Comparison of ENCODE assay signal across 15 cellular contexts in genomic region chr7:44293561-44294324, GRCh38. TPM values are rescaled to one million over a fixed set of nuclear protein-coding genes. Genes with fewer than 3 reads are reported as not detected.
DNase-seq lines count a peak whose midpoint lies in the region; ATAC-seq, FAIRE-seq and TF ChIP-seq lines count a peak whose summit lies in the region.
"Had no signal": no experiment of that assay in that cellular context is flagged by ENCODE, and none has a peak within 500 bp of the region (broad histone marks: within the 10 kb centered on the region; RNA-seq: fewer than 3 reads in every experiment).

No MANE protein-coding gene starts in this region.

- no peaks in the 10 kb centered on the region for H3K27me3 ChIP-seq in WERI-Rb-1 (ENCODE audit: insufficient read depth, low read depth, severe bottlenecking)
- H3K27me3 ChIP-seq in psoas muscle (ENCODE audit: insufficient read depth in 3 of 3, low read length in 2 of 3): no peaks in the 10 kb centered on the region
- H3K27me3 ChIP-seq in GM23248 (replicated peaks; ENCODE audit: insufficient read depth): peaks cover 51% of the 10 kb centered on the region

- in situ Hi-C loops in GM23248 (cut with MboI): no loop called here

- peak overlapping the region; percentile 56 for H3K27ac ChIP-seq in WERI-Rb-1
- H3K27ac ChIP-seq in psoas muscle: no peak overlapping the region
- no peak overlapping the region for H3K27ac ChIP-seq in GM23248

- no peaks in the 10 kb centered on the region for H4K20me1 ChIP-seq in GM23248 (ENCODE audit: insufficient read depth)

- H3K36me3 ChIP-seq in WERI-Rb-1 (no peaks in the 10 kb centered on the region), psoas muscle (ENCODE audit: insufficient read depth in 1 of 2, low read depth in 1 of 2) (no peaks in the 10 kb centered on the region), GM23248 (ENCODE audit: low read depth) (no peaks in the 10 kb centered on the region)

- 31 to 48% (median 31%) methylated on average over 17 of the region's 17 CpGs for WGBS in psoas muscle, 3 donors
- WGBS in GM23248 (ENCODE audit: low coverage in 1 of 2, low lambda C conversion rate in 2 of 2, missing lambda C conversion rate in 2 of 2), 2 experiments: 33 to 35% methylated on average over 17 of the region's 17 CpGs

- intact Hi-C loops in Right ventricle myocardium superior (cut with DNase I) (no loop called here), psoas muscle (cut with DNase I) (no loop called here)

- H3K4me1 ChIP-seq in psoas muscle (peaks cover 33% of the 10 kb centered on the region), GM23248 (ENCODE audit: insufficient read depth) (no peaks in the 10 kb centered on the region)

- H3K4me2 ChIP-seq in GM23248 (ENCODE audit: unreplicated experiment): no peak overlapping the region

- no peak overlapping the region for H2AFZ ChIP-seq in GM23248

- H3K4me3 ChIP-seq in WERI-Rb-1 (ENCODE audit: low read depth, low read length) (peak overlapping the region; percentile 34), psoas muscle (no peak overlapping the region), GM23248 (no peak overlapping the region)

- TF ChIP-seq POLR2A in GM12891 (IDR thresholded peaks at IDR 0.05; ENCODE audit: low read depth, low read length): no peak

- TF ChIP-seq CTCF in WERI-Rb-1 (IDR thresholded peaks at IDR 0.05; ENCODE audit: low read depth, low read length) (no peak), psoas muscle (IDR thresholded peaks at IDR 0.05) (no peak)

- FAIRE-seq in GM12891 (lab: Jason Lieb, UNC): peak; percentile 55
- FAIRE-seq: HTR-8/SVneo had no signal

- no peak for DNase-seq in GM12891 (ENCODE audit: insufficient read length, low spot score)
- DNase-seq in WERI-Rb-1: peak; percentile 71
- DNase-seq in Right ventricle myocardium superior: peak; percentile 47
- peak in 1 of 2 donors; percentile 58 for DNase-seq in psoas muscle
- DNase-seq in GM23248: no peak
- DNase-seq in CD1c-positive myeloid dendritic cell (ENCODE audit: extremely low spot score): no peak
- DNase-seq in inferior parietal cortex (ENCODE audit: extremely low spot score): no peak
- DNase-seq: activated CD4-positive, alpha-beta T cell treated with anti-CD3 and anti-CD28 coated beads, Interleukin-2, amount 10 ng/mL, durations not matched to agents 7 days and 5 days; midbrain; NCI-H146; substantia nigra; SW 1271 had no signal

- no peaks in the 10 kb centered on the region for H3K79me2 ChIP-seq in GM23248 (ENCODE audit: insufficient read depth)

- ATAC-seq in Right ventricle myocardium superior (ENCODE audit: poor library complexity) (peak; percentile 66), psoas muscle (peak; percentile 26 to 86 (median 68)), GM21367 (IDR thresholded peaks at IDR 0.05; ENCODE audit: unreplicated experiment) (no peak)
- ATAC-seq: CD8-positive, alpha-beta T cell had no signal

- no peak overlapping the region for H3K9ac ChIP-seq in GM23248

- H3K9me2 ChIP-seq in GM23248 (ENCODE audit: insufficient read depth): no peaks in the 10 kb centered on the region

- no peaks in the 10 kb centered on the region for H3K9me3 ChIP-seq in WERI-Rb-1 (ENCODE audit: severe bottlenecking)
- no peaks in the 10 kb centered on the region for H3K9me3 ChIP-seq in psoas muscle
- no peaks in the 10 kb centered on the region for H3K9me3 ChIP-seq in GM23248 (ENCODE audit: low read depth)

- no peaks in the 10 kb centered on the region for H3F3A ChIP-seq in GM23248 (ENCODE audit: insufficient read depth)

TF ChIP-seq in GM12891, 5 proteins besides CTCF, POLR2A, EP300 and RAD21:
- TF ChIP-seq TAF1 (IDR thresholded peaks at IDR 0.05; ENCODE audit: low read depth, low read length) (no peak), POLR2AphosphoS5 (IDR thresholded peaks at IDR 0.05; ENCODE audit: low read depth, low read length) (no peak), SPI1 (IDR thresholded peaks at IDR 0.05; ENCODE audit: low read depth, low read length) (no peak), POU2F2 (IDR thresholded peaks at IDR 0.05; ENCODE audit: low read depth, low read length) (no peak), PAX5 (IDR thresholded peaks at IDR 0.05; ENCODE audit: insufficient read depth, low read length, severe bottlenecking) (no peak)

RNA-seq across cellular contexts. Expression of gene CAMK2B, which starts 31.7 kb away (rescaled TPM):
- 0.65 TPM for polyA plus RNA-seq in GM12891 (2012; ENCODE audit: low read depth, missing spikeins)
- total RNA-seq in Right ventricle myocardium superior (87.2 TPM), psoas muscle (10 to 100 TPM; 50.0 to 81.4 (median 67.2) TPM)
- polyA plus RNA-seq in psoas muscle (10 to 100 TPM; 14.5 to 24.3 (median 19.9) TPM), GM23248 (2016; fragmentation: Nextera tagmentation; extraction: Ambion mirVana) (0.78 and 0.79 TPM in 2 replicates)
- 2.5 and 9.1 TPM in 2 replicates for total RNA-seq in GM23248 (2014; rRNA removed; shearing (Covaris generic))
- total RNA-seq: activated CD4-positive, alpha-beta T cell treated with anti-CD3 and anti-CD28 coated beads, Interleukin-2, amount 10 ng/mL, durations not matched to agents 7 days and 5 days; CD8-positive, alpha-beta T cell had no signal

Comparison
In these comparisons a context has a peak if more than half of its experiments do, and no peak if none do; other contexts are left out.
1. DNase-seq: peak in WERI-Rb-1 (single experiment) and Right ventricle myocardium superior (single experiment); none in GM12891 (single experiment), GM23248 (single experiment), CD1c-positive myeloid dendritic cell (single experiment) and inferior parietal cortex (single experiment).